In the genomic region with DNA sequence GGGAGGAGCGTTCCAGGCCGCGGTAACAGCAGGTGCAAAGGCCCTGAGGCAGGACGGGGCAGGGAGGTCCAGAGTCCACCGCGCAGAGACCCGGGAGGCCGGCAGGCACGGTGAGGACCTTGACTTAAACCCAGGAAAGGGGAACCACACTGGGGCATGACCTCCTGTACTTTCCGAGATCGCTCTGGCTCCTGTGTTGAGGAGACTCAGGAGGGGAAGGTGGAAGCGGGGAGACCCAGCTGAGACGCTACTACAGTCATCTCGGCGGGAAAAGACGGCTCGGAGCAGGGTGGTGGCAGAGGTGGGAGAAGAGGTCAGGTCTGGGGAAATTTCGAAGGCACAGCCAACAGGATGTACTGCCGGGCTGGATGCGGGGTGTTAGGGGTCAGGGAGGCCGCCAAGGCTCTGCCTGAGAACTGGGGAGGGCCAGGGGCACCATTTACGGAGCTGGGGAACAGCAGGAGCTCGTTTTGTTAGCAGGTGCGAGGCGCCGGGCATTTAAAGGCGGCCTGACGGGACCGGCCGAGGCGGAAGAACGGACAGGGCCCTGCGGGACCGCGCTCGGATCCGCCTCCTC, we compare ENCODE assay signal across 8 cellular contexts. TPM values are rescaled to one million over a fixed set of nuclear protein-coding genes. Genes with fewer than 3 reads are reported as not detected.
A peak's percentile ranks its signal among the peaks of the same experiment; 100 is the strongest.
DNase-seq lines count a peak whose midpoint lies in the region; ATAC-seq, FAIRE-seq and TF ChIP-seq lines count a peak whose summit lies in the region.

No MANE protein-coding gene starts in this region.

- H3K9me3 ChIP-seq in heart left ventricle (no peaks in the 10 kb centered on the region), thymus (ENCODE audit: control insufficient read depth) (no peaks in the 10 kb centered on the region)

- intact Hi-C loops in heart left ventricle (cut with DNase I) = loop anchor here in 1 of 10 donors (1.0 kb wide), 1 partner anchor 39 kb away; the partner anchor contains the start of gene ENDOV
- intact Hi-C loops in left ventricle myocardium superior (cut with micrococcal nuclease) = no loop called here

- ATAC-seq in heart left ventricle (no peak), left ventricle myocardium superior (no peak), GM21619 (IDR thresholded peaks at IDR 0.05; ENCODE audit: unreplicated experiment) (no peak)

- no peaks in the 10 kb centered on the region for H3K9me3 Mint-ChIP-seq in activated naive CD8-positive, alpha-beta T cell treated with anti-CD3 and anti-CD28 coated beads for 36 hours

- DNase-seq in heart left ventricle (no peak), left ventricle myocardium superior (no peak), HTR-8/SVneo (ENCODE audit: insufficient read length, low spot score) (no peak), middle frontal gyrus (ENCODE audit: extremely low spot score, low spot score) (no peak)
- DNase-seq in activated naive CD8-positive, alpha-beta T cell treated with anti-CD3 and anti-CD28 coated beads for 36 hours = no peak

- peaks cover 12% of the 10 kb centered on the region for H3K27me3 Mint-ChIP-seq in activated naive CD8-positive, alpha-beta T cell treated with anti-CD3 and anti-CD28 coated beads for 36 hours

- H3K27ac ChIP-seq in heart left ventricle = peak overlapping the region; percentile 88 to 99 (median 96)
- peak overlapping the region; percentile 95 for H3K27ac ChIP-seq in layer of hippocampus (ENCODE audit: low read depth, low read length)
- H3K27ac ChIP-seq in thymus (ENCODE audit: low read depth) = peak overlapping the region; percentile 95

- H3K27me3 ChIP-seq in heart left ventricle = no peaks in the 10 kb centered on the region
- no peaks in the 10 kb centered on the region for H3K27me3 ChIP-seq in layer of hippocampus (ENCODE audit: control insufficient read depth, insufficient read depth, low read length)
- H3K27me3 ChIP-seq in thymus (ENCODE audit: control insufficient read depth, insufficient read depth) = no peaks in the 10 kb centered on the region

- no peak for TF ChIP-seq CTCF in heart left ventricle (IDR thresholded peaks at IDR 0.05)

- H3K4me1 Mint-ChIP-seq in activated naive CD8-positive, alpha-beta T cell treated with anti-CD3 and anti-CD28 coated beads for 36 hours = peaks cover 23% of the 10 kb centered on the region

- peak overlapping the region; percentile 100 for H3K27ac Mint-ChIP-seq in activated naive CD8-positive, alpha-beta T cell treated with anti-CD3 and anti-CD28 coated beads for 36 hours

- TF ChIP-seq POLR2A in heart left ventricle (IDR thresholded peaks at IDR 0.05) = no peak

- FAIRE-seq in HTR-8/SVneo (lab: Jason Lieb, UNC) = no peak

- 34 to 55% (median 36%) methylated on average over 26 to 37 of the region's 37 CpGs for WGBS in heart left ventricle, 4 donors
- 39% methylated on average over 37 of the region's 37 CpGs for WGBS in thymus

- H3K36me3 ChIP-seq in heart left ventricle = no peaks in the 10 kb centered on the region
- H3K36me3 ChIP-seq in thymus (ENCODE audit: control insufficient read depth, insufficient read depth) = no peaks in the 10 kb centered on the region

- H3K36me3 Mint-ChIP-seq in activated naive CD8-positive, alpha-beta T cell treated with anti-CD3 and anti-CD28 coated beads for 36 hours = peaks cover 8% of the 10 kb centered on the region

- peak overlapping the region; percentile 98 for H3K4me3 Mint-ChIP-seq in activated naive CD8-positive, alpha-beta T cell treated with anti-CD3 and anti-CD28 coated beads for 36 hours

- peak overlapping the region; percentile 43 to 88 (median 72) for H3K4me3 ChIP-seq in heart left ventricle
- peak overlapping the region; percentile 89 for H3K4me3 ChIP-seq in thymus (ENCODE audit: low read length)

- H3K4me1 ChIP-seq in heart left ventricle (peaks cover 0 to 36% (median 22%) of the 10 kb centered on the region in 12 donors), thymus (ENCODE audit: control insufficient read depth, insufficient read depth, low read length) (peaks cover 7% of the 10 kb centered on the region)

RNA-seq across cellular contexts. Expression of gene NPTX1, which starts 22.3 kb away (rescaled TPM):
- total RNA-seq in heart left ventricle (under 1 TPM in 3 of 9 donors, not detected in 6; 0.07 to 0.58 (median 0.12) TPM), left ventricle myocardium superior (not detected)
- polyA plus RNA-seq in heart left ventricle (under 1 TPM in 1 of 2 donors, not detected in 1; 0.01 TPM), thymus (1.0 TPM)
- total RNA-seq in activated naive CD8-positive, alpha-beta T cell treated with anti-CD3 and anti-CD28 coated beads for 36 hours = 1 to 10 TPM; 5.3 to 6.2 TPM

RNA-seq across cellular contexts. Expression of gene ENDOV, which starts 39.1 kb away (rescaled TPM):
- total RNA-seq in heart left ventricle = 10 to 100 TPM in 5 of 9 donors, 1 to 10 TPM in 4; 4.2 to 16.2 (median 11.2) TPM
- 1 to 10 TPM; 8.5 TPM for polyA plus RNA-seq in heart left ventricle
- 9.1 TPM for total RNA-seq in left ventricle myocardium superior
- 10 to 100 TPM; 11.7 to 13.8 TPM for total RNA-seq in activated naive CD8-positive, alpha-beta T cell treated with anti-CD3 and anti-CD28 coated beads for 36 hours
- 20.7 TPM for polyA plus RNA-seq in thymus
